25 cellular contexts compared by ENCODE assay signal in genomic region chr3:18704326-18704725, GRCh38.
"Had no signal": no experiment of that assay in that cellular context is flagged by ENCODE, and none has a peak within 500 bp of the region (broad histone marks: within the 10 kb centered on the region; RNA-seq: fewer than 3 reads in every experiment).

No MANE protein-coding gene starts in this region.

- ATAC-seq: esophagus mucosa, T-helper 17 cell had no signal

- DNase-seq: activated CD4-positive, alpha-beta memory T cell treated with anti-CD3 and anti-CD28 coated beads, Interleukin-2, amount 10 ng/mL, durations not matched to agents 7 days and 5 days; activated CD4-positive, alpha-beta T cell treated with anti-CD3 and anti-CD28 coated beads for 1 hour; activated CD4-positive, alpha-beta T cell treated with anti-CD3 and anti-CD28 coated beads for 4 hours; activated CD4-positive, alpha-beta T cell treated with anti-CD3 and anti-CD28 coated beads, Interleukin-2, amount 10 ng/mL, durations not matched to agents 7 days and 5 days; activated CD4-positive, alpha-beta T cell treated with anti-CD3 and anti-CD28 coated beads, Interleukin-2, amount 50 U/mL, for 4 hours; activated effector memory CD4-positive, alpha-beta T cell treated with Interleukin-2 at 50 U/mL for 16 hours; activated gamma-delta T cell treated with Interleukin-2 at 50 U/mL for 16 hours; activated naive CD4-positive, alpha-beta T cell treated with anti-CD3 and anti-CD28 coated beads for 36 hours; activated naive CD8-positive, alpha-beta T cell treated with anti-CD3 and anti-CD28 coated beads, Interleukin-2, amount 10 ng/mL, durations not matched to agents 7 days and 5 days; activated T-cell treated with anti-CD3 and anti-CD28 coated beads, Interleukin-2, amount 50 U/mL, for 48 hours; central memory CD4-positive, alpha-beta T cell; cerebellar nuclear complex; dorsolateral prefrontal cortex; effector memory CD4-positive, alpha-beta T cell; endodermal cell; foreskin fibroblast; head of caudate nucleus; T-helper 1 cell; T-helper 17 cell; T1000; WERI-Rb-1 had no signal

- H3K27ac Mint-ChIP-seq: activated CD4-positive, alpha-beta memory T cell treated with anti-CD3 and anti-CD28 coated beads, Interleukin-2, amount 10 ng/mL, durations not matched to agents 7 days and 5 days; activated CD4-positive, alpha-beta T cell treated with anti-CD3 and anti-CD28 coated beads, Interleukin-2, amount 10 ng/mL, durations not matched to agents 7 days and 5 days; activated naive CD4-positive, alpha-beta T cell treated with anti-CD3 and anti-CD28 coated beads for 36 hours; brain; dendritic cell treated with granulocyte-macrophage colony-stimulating factor and Interleukin-4, amounts not matched to agents 40 ng/mL and 50 ng/mL, for 4 days; endodermal cell; T-helper 17 cell; T-helper 2 cell treated with Interferon-gamma antibody and Interleukin-4, amounts not matched to agents 5 μg/mL and 100 μg/mL, for 36 hours had no signal

- H3K27me3 Mint-ChIP-seq: activated CD4-positive, alpha-beta memory T cell treated with anti-CD3 and anti-CD28 coated beads, Interleukin-2, amount 10 ng/mL, durations not matched to agents 7 days and 5 days; activated CD4-positive, alpha-beta T cell treated with anti-CD3 and anti-CD28 coated beads, Interleukin-2, amount 10 ng/mL, durations not matched to agents 7 days and 5 days; activated naive CD8-positive, alpha-beta T cell treated with anti-CD3 and anti-CD28 coated beads, Interleukin-2, amount 10 ng/mL, durations not matched to agents 7 days and 5 days; dendritic cell treated with granulocyte-macrophage colony-stimulating factor and Interleukin-4, amounts not matched to agents 40 ng/mL and 50 ng/mL, for 4 days; T-helper 17 cell had no signal

- H3K36me3 Mint-ChIP-seq: brain had no signal

- H3K4me3 Mint-ChIP-seq: activated CD4-positive, alpha-beta memory T cell treated with anti-CD3 and anti-CD28 coated beads, Interleukin-2, amount 10 ng/mL, durations not matched to agents 7 days and 5 days; activated CD4-positive, alpha-beta T cell treated with anti-CD3 and anti-CD28 coated beads, Interleukin-2, amount 10 ng/mL, durations not matched to agents 7 days and 5 days; activated naive CD4-positive, alpha-beta T cell treated with anti-CD3 and anti-CD28 coated beads for 36 hours; activated naive CD8-positive, alpha-beta T cell treated with anti-CD3 and anti-CD28 coated beads, Interleukin-2, amount 10 ng/mL, durations not matched to agents 7 days and 5 days; brain; dendritic cell treated with granulocyte-macrophage colony-stimulating factor and Interleukin-4, amounts not matched to agents 40 ng/mL and 50 ng/mL, for 4 days; endodermal cell; T-helper 17 cell; T-helper 2 cell treated with Interferon-gamma antibody and Interleukin-4, amounts not matched to agents 5 μg/mL and 100 μg/mL, for 36 hours had no signal

- H3K4me1 Mint-ChIP-seq: brain, endodermal cell, T-helper 17 cell had no signal
